In genomic region chr2:113961000-113961399, GRCh38 we compare ENCODE assay signal across 22 cellular contexts.
DNase-seq lines count a peak whose midpoint lies in the region; ATAC-seq, FAIRE-seq and TF ChIP-seq lines count a peak whose summit lies in the region.
"Had no signal": no experiment of that assay in that cellular context is flagged by ENCODE, and none has a peak within 500 bp of the region (broad histone marks: within the 10 kb centered on the region; RNA-seq: fewer than 3 reads in every experiment).

No MANE protein-coding gene starts in this region.

- DNase-seq in natural killer cell (no peak), astrocyte (ENCODE audit: low read depth) (no peak), memory B cell (ENCODE audit: low spot score in 2 of 2) (no peak), Right ventricle myocardium inferior (ENCODE audit: missing footprints) (no peak), esophagus muscularis mucosa (ENCODE audit: extremely low spot score) (no peak)
- DNase-seq in natural killer cell treated with Interleukin-12 subunit alpha and Interleukin-12 subunit beta and Interleukin-15 and Interleukin-18, amount 100 ng/mL, for 72 hours (ENCODE audit: low spot score): no peak
- DNase-seq: Caco-2; CD4-positive, CD25-positive, alpha-beta regulatory T cell; CD8-positive, alpha-beta T cell; DMS153; DND-41; GOT3; HFFc6 had no signal

- H3K27ac ChIP-seq in astrocyte (ENCODE audit: low read depth, low read length) (no peak overlapping the region), esophagus muscularis mucosa (replicated peaks in 1 of 4) (no peak overlapping the region)
- H3K27ac ChIP-seq: 22Rv1, BLaER1, C4-2B had no signal

- H3K4me2 ChIP-seq in astrocyte (ENCODE audit: low read length): no peak overlapping the region
- H3K4me2 ChIP-seq: BLaER1 had no signal

- no peak overlapping the region for H3K9ac ChIP-seq in astrocyte (ENCODE audit: low read length)
- H3K9ac ChIP-seq: BLaER1 had no signal

- ATAC-seq in natural killer cell (no peak), memory B cell (ENCODE audit: low read depth) (no peak), Right ventricle myocardium inferior (no peak)
- ATAC-seq in natural killer cell treated with Interleukin-12 subunit alpha and Interleukin-12 subunit beta and Interleukin-15 and Interleukin-18, amount 100 ng/mL, for 72 hours: no peak
- ATAC-seq: CD8-positive, alpha-beta T cell; GM12878 had no signal

- H3K4me3 Mint-ChIP-seq in natural killer cell (no peak overlapping the region), astrocyte (ENCODE audit: unreplicated experiment) (no peak overlapping the region), memory B cell (no peak overlapping the region)
- H3K4me3 Mint-ChIP-seq in natural killer cell treated with Interleukin-12 subunit alpha and Interleukin-12 subunit beta and Interleukin-15 and Interleukin-18, amount 100 ng/mL, for 72 hours: no peak overlapping the region
- H3K4me3 Mint-ChIP-seq: B cell; CD4-positive, CD25-positive, alpha-beta regulatory T cell; CD8-positive, alpha-beta T cell; HFFc6 had no signal

- TF ChIP-seq CTCF in natural killer cell (IDR thresholded peaks at IDR 0.05) (no peak), astrocyte (IDR thresholded peaks at IDR 0.05; ENCODE audit: insufficient read depth, low read depth, low read length) (no peak), esophagus muscularis mucosa (IDR thresholded peaks at IDR 0.05) (no peak)

- no peak for TF ChIP-seq EP300 in esophagus muscularis mucosa (IDR thresholded peaks at IDR 0.05)

- intact Hi-C loops in natural killer cell (cut with micrococcal nuclease): no loop called here
- intact Hi-C loops in Right ventricle myocardium inferior (cut with DNase I): no loop called here
- intact Hi-C loops in esophagus muscularis mucosa (cut with DNase I): no loop called here

- no peak overlapping the region for H3K4me3 ChIP-seq in astrocyte (ENCODE audit: insufficient read depth, low read depth, low read length)
- H3K4me3 ChIP-seq in esophagus muscularis mucosa: no peak overlapping the region
- H3K4me3 ChIP-seq: BLaER1, GM12878, HAP-1 had no signal

- no peak overlapping the region for H2AFZ ChIP-seq in astrocyte (ENCODE audit: low read depth, low read length)

- H3K4me1 Mint-ChIP-seq in natural killer cell (peaks cover 16 to 20% of the 10 kb centered on the region in 2 donors), astrocyte (ENCODE audit: low read depth, unreplicated experiment) (peaks cover 33% of the 10 kb centered on the region), memory B cell (peaks cover 3% of the 10 kb centered on the region)
- H3K4me1 Mint-ChIP-seq in natural killer cell treated with Interleukin-12 subunit alpha and Interleukin-12 subunit beta and Interleukin-15 and Interleukin-18, amount 100 ng/mL, for 72 hours (ENCODE audit: low read depth in 2 of 2): peaks cover 6 to 10% of the 10 kb centered on the region in 2 donors

- no peaks in the 10 kb centered on the region for H3K27me3 Mint-ChIP-seq in natural killer cell (ENCODE audit: low read depth in 2 of 2)
- H3K27me3 Mint-ChIP-seq in natural killer cell treated with Interleukin-12 subunit alpha and Interleukin-12 subunit beta and Interleukin-15 and Interleukin-18, amount 100 ng/mL, for 72 hours: no peaks in the 10 kb centered on the region
- H3K27me3 Mint-ChIP-seq in astrocyte (ENCODE audit: low read depth, unreplicated experiment): no peaks in the 10 kb centered on the region
- H3K27me3 Mint-ChIP-seq in memory B cell: no peaks in the 10 kb centered on the region
- H3K27me3 Mint-ChIP-seq: B cell; CD4-positive, CD25-positive, alpha-beta regulatory T cell had no signal

- H3K9me3 ChIP-seq in astrocyte (ENCODE audit: insufficient read depth, low read depth, low read length) (no peaks in the 10 kb centered on the region), esophagus muscularis mucosa (no peaks in the 10 kb centered on the region)
- H3K9me3 ChIP-seq: BLaER1, Caco-2, HAP-1 had no signal

- peaks cover 42% of the 10 kb centered on the region for H3K79me2 ChIP-seq in astrocyte (ENCODE audit: insufficient read depth, low read length)

- H3K4me1 ChIP-seq in astrocyte (ENCODE audit: insufficient read depth, low read length) (peaks cover 11% of the 10 kb centered on the region), esophagus muscularis mucosa (no peaks in the 10 kb centered on the region)
- H3K4me1 ChIP-seq: BLaER1, HAP-1 had no signal

- no peak for FAIRE-seq in astrocyte (lab: Jason Lieb, UNC)
- FAIRE-seq: A204.1, G401.6, GM12878, H54 had no signal

- H3K9me3 Mint-ChIP-seq in natural killer cell: no peaks in the 10 kb centered on the region
- H3K9me3 Mint-ChIP-seq in natural killer cell treated with Interleukin-12 subunit alpha and Interleukin-12 subunit beta and Interleukin-15 and Interleukin-18, amount 100 ng/mL, for 72 hours: no peaks in the 10 kb centered on the region
- H3K9me3 Mint-ChIP-seq in astrocyte (ENCODE audit: unreplicated experiment): no peaks in the 10 kb centered on the region
- H3K9me3 Mint-ChIP-seq in memory B cell: no peaks in the 10 kb centered on the region
- H3K9me3 Mint-ChIP-seq: CD4-positive, CD25-positive, alpha-beta regulatory T cell; CD8-positive, alpha-beta T cell; HFFc6 had no signal

- 89% methylated on average over 5 of the region's 5 CpGs for WGBS in esophagus muscularis mucosa

- H3K27ac Mint-ChIP-seq in natural killer cell (peak overlapping the region; percentile 0 to 68), astrocyte (ENCODE audit: unreplicated experiment) (peak overlapping the region; percentile 37), memory B cell (peak overlapping the region; percentile 68)
- H3K27ac Mint-ChIP-seq in natural killer cell treated with Interleukin-12 subunit alpha and Interleukin-12 subunit beta and Interleukin-15 and Interleukin-18, amount 100 ng/mL, for 72 hours: no peak overlapping the region
- H3K27ac Mint-ChIP-seq: B cell had no signal

- H3K27me3 ChIP-seq in astrocyte (ENCODE audit: insufficient read depth, low read length) (no peaks in the 10 kb centered on the region), esophagus muscularis mucosa (no peaks in the 10 kb centered on the region)
- H3K27me3 ChIP-seq: BLaER1 had no signal

- TF ChIP-seq POLR2A in esophagus muscularis mucosa (IDR thresholded peaks at IDR 0.05; ENCODE audit: low read depth): no peak

- peaks cover 34% of the 10 kb centered on the region for H3K36me3 ChIP-seq in astrocyte (ENCODE audit: insufficient read depth, low read length)
- peaks cover under 1 to 43% (median 21%) of the 10 kb centered on the region in 4 donors for H3K36me3 ChIP-seq in esophagus muscularis mucosa

- no peaks in the 10 kb centered on the region for H3K36me3 Mint-ChIP-seq in natural killer cell
- H3K36me3 Mint-ChIP-seq in natural killer cell treated with Interleukin-12 subunit alpha and Interleukin-12 subunit beta and Interleukin-15 and Interleukin-18, amount 100 ng/mL, for 72 hours: peaks cover 17% of the 10 kb centered on the region
- peaks cover 8% of the 10 kb centered on the region for H3K36me3 Mint-ChIP-seq in astrocyte (ENCODE audit: low read depth, unreplicated experiment)
- H3K36me3 Mint-ChIP-seq in memory B cell: peaks cover 7% of the 10 kb centered on the region

- peaks cover 66% of the 10 kb centered on the region for H4K20me1 ChIP-seq in astrocyte (ENCODE audit: insufficient read depth, low read length)
- H4K20me1 ChIP-seq: BLaER1 had no signal

Comparison
In these comparisons a context has a peak if more than half of its experiments do, and no peak if none do; other contexts are left out.
1. H3K27ac Mint-ChIP-seq: peak in natural killer cell (2 of 2), astrocyte (single experiment) and memory B cell (single experiment); none in natural killer cell treated with Interleukin-12 subunit alpha and Interleukin-12 subunit beta and Interleukin-15 and Interleukin-18, amount 100 ng/mL, for 72 hours (0 of 2).